Comparison of ENCODE assay signal across 3 cellular contexts in genomic region chr18:24735504-24736243, GRCh38.
TF ChIP-seq lines count a peak whose summit lies in the region.

No MANE protein-coding gene starts in this region.

TF ChIP-seq in IMR-90, 13 proteins besides CTCF, POLR2A, EP300 and RAD21:
- no peak for TF ChIP-seq NFE2L2 (IDR thresholded peaks at IDR 0.05; ENCODE audit: low read depth, low read length)

TF ChIP-seq in H1, 55 proteins besides CTCF, POLR2A, EP300 and RAD21:
- TF ChIP-seq JUN (IDR thresholded peaks at IDR 0.05; ENCODE audit: low read depth, low read length) (no peak), CBX5 (IDR thresholded peaks at IDR 0.05; ENCODE audit: low read depth, low read length) (no peak), CEBPB (IDR thresholded peaks at IDR 0.05; ENCODE audit: low read depth, low read length) (no peak), HDAC6 (IDR thresholded peaks at IDR 0.05; ENCODE audit: low read depth, low read length) (peak; percentile 23)

TF ChIP-seq in neural cell, 6 proteins besides CTCF, POLR2A, EP300 and RAD21:
- no peak for TF ChIP-seq MXI1 (conservative IDR thresholded peaks at IDR 0.05; ENCODE audit: poor library complexity, severe bottlenecking)
- TF ChIP-seq EZH2 (IDR thresholded peaks at IDR 0.05; ENCODE audit: borderline replicate concordance, insufficient read depth, low read length, poor library complexity, severe bottlenecking), result peak; percentile 53
